Comparison of ENCODE assay signal across 1 cellular context in genomic region chr1:24094554-24094953, GRCh38.
TF ChIP-seq lines count a peak whose summit lies in the region.

No MANE protein-coding gene starts in this region.

TF ChIP-seq in K562, 482 proteins besides CTCF, POLR2A, EP300 and RAD21:
- TF ChIP-seq MTA3 (IDR thresholded peaks at IDR 0.05; ENCODE audit: borderline replicate concordance) (no peak), CTCFL (IDR thresholded peaks at IDR 0.05; ENCODE audit: borderline replicate concordance, insufficient read depth, low read depth, low read length, poor library complexity, severe bottlenecking) (peak; percentile 21)
TF ChIP-seq in K562: peak in this region for 1.
